In the genomic region with DNA sequence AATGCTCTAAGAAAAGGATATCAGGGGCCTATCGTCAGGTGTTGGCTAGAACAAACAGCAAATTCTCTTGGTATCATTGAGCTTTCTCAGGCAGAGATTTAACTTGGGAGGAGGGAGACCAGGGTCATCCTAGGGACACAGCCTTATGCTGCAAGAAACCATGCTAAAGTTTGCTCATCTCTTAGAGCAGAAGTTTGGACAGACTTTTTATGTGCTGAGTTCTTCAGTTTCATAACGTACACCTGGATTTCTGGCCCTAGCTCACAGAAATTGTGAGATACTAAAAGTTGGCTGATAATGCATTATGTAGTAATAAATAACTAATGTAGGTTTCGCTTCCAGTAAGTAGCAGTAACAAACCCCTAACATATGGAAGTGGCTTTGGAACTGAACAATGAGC, we compare ENCODE assay signal across 30 cellular contexts.
A peak's percentile ranks its signal among the peaks of the same experiment; 100 is the strongest.
DNase-seq lines count a peak whose midpoint lies in the region; ATAC-seq and TF ChIP-seq lines count a peak whose summit lies in the region.
"Had no signal": no experiment of that assay in that cellular context is flagged by ENCODE, and none has a peak within 500 bp of the region (broad histone marks: within the 10 kb centered on the region; RNA-seq: fewer than 3 reads in every experiment).

No MANE protein-coding gene starts in this region.

- H3K4ac ChIP-seq in mesendoderm (ENCODE audit: low read depth, low read length), result no peak overlapping the region
- H3K4ac ChIP-seq in trophoblast cell (ENCODE audit: low read depth, low read length), result no peak overlapping the region

- H3K14ac ChIP-seq in trophoblast cell (ENCODE audit: low read length), result no peak overlapping the region

- intact Hi-C loops in mammary epithelial cell (cut with micrococcal nuclease), result no loop called here

- H3K9ac ChIP-seq in HUES64 (ENCODE audit: low read depth, low read length) (no peak overlapping the region), mammary epithelial cell (ENCODE audit: insufficient read depth, low read length) (no peak overlapping the region), mesendoderm (ENCODE audit: low read length) (no peak overlapping the region), trophoblast cell (ENCODE audit: low read length) (no peak overlapping the region)

- DNase-seq in mammary epithelial cell, result no peak
- DNase-seq in mesendoderm, result peak; percentile 66
- no peak for DNase-seq in trophoblast cell
- DNase-seq in stimulated activated CD4-positive, alpha-beta T cell treated with anti-CD3 and anti-CD28 coated beads, Interleukin-1b, Interleukin-23, amount 100 ng/mL, for 48 hours, result no peak
- no peak for DNase-seq in occipital lobe (lab: John Stamatoyannopoulos, UW)
- DNase-seq: activated CD4-positive, alpha-beta T cell treated with anti-CD3 and anti-CD28 coated beads, Interleukin-2, amount 50 U/mL, for 4 hours; activated CD8-positive, alpha-beta memory T cell treated with anti-CD3 and anti-CD28 coated beads, Interleukin-2, amount 50 U/mL, for 4 hours; CD8-positive, alpha-beta memory T cell; cortex of kidney; gastrocnemius medialis; hippocampal formation; IMR-90; left lung; midbrain; natural killer cell; NCI-H1048; NCI-H1694 treated with DMSO at 0.1 percent for 48 hours; NCI-H2171 treated with DMSO at 0.1 percent for 48 hours; NCI-H524 treated with DMSO at 0.1 percent for 48 hours; SHP77 treated with DMSO at 0.1 percent for 48 hours; stimulated activated CD4-positive, alpha-beta T cell treated with anti-CD3 and anti-CD28 coated beads, Interleukin-15, amount 100 ng/mL, for 24 hours; stimulated activated naive CD4-positive, alpha-beta T cell had no signal

- H3K27me3 ChIP-seq in HUES64 (ENCODE audit: insufficient read depth, low read length) (no peaks in the 10 kb centered on the region), mammary epithelial cell (ENCODE audit: insufficient read depth, low read length) (no peaks in the 10 kb centered on the region), mesendoderm (ENCODE audit: insufficient read depth, low read length, poor library complexity) (no peaks in the 10 kb centered on the region), trophoblast cell (ENCODE audit: insufficient read depth, low read length) (no peaks in the 10 kb centered on the region)
- H3K27me3 ChIP-seq: cardiac muscle cell, gastrocnemius medialis, left lung had no signal

- TF ChIP-seq CTCF in mammary epithelial cell (conservative IDR thresholded peaks at IDR 0.05 in 1 of 2, IDR thresholded peaks at IDR 0.05 in 1 of 2; ENCODE audit: extremely low read depth in 1 of 2, insufficient read depth in 1 of 2, low read depth in 1 of 2, low read length in 2 of 2), result no peak

- no peak overlapping the region for H4K8ac ChIP-seq in mesendoderm (ENCODE audit: low read depth, low read length)
- peak overlapping the region; percentile 73 for H4K8ac ChIP-seq in trophoblast cell (ENCODE audit: low read depth, low read length)

- CTCF ChIA-PET in mammary epithelial cell (lab: Charles Lee; ENCODE audit: low non-redundant PET), result interaction anchor here (0.7 kb wide), 1 partner anchor 81 kb away, joined by 5 read pairs; no protein-coding TSS in a partner anchor

- H2AK5ac ChIP-seq in mesendoderm (ENCODE audit: low read length) (no peak overlapping the region), trophoblast cell (ENCODE audit: low read length) (no peak overlapping the region)

- H3K4me1 ChIP-seq in HUES64 (ENCODE audit: insufficient read depth, low read length), result peaks cover 36% of the 10 kb centered on the region
- peaks cover 14% of the 10 kb centered on the region for H3K4me1 ChIP-seq in mammary epithelial cell (ENCODE audit: insufficient read depth, low read length)
- H3K4me1 ChIP-seq in mesendoderm (ENCODE audit: control insufficient read depth, low read depth, low read length), result peaks cover 12% of the 10 kb centered on the region
- H3K4me1 ChIP-seq in trophoblast cell (ENCODE audit: control insufficient read depth in 1 of 2, insufficient read depth in 2 of 2, low read length in 2 of 2), result peaks cover 5% of the 10 kb centered on the region in 2 experiments
- H3K4me1 ChIP-seq: gastrocnemius medialis, left lung had no signal

- H3K36me3 ChIP-seq in HUES64 (ENCODE audit: insufficient read depth, low read length), result no peaks in the 10 kb centered on the region
- no peaks in the 10 kb centered on the region for H3K36me3 ChIP-seq in mammary epithelial cell (ENCODE audit: insufficient read depth, low read length)
- no peaks in the 10 kb centered on the region for H3K36me3 ChIP-seq in mesendoderm (ENCODE audit: control insufficient read depth, insufficient read depth, low read length)
- H3K36me3 ChIP-seq in trophoblast cell (ENCODE audit: control insufficient read depth in 1 of 2, insufficient read depth in 2 of 2, low read length in 2 of 2), result no peaks in the 10 kb centered on the region
- H3K36me3 ChIP-seq: cardiac muscle cell, gastrocnemius medialis, left lung, thoracic aorta had no signal

- no peaks in the 10 kb centered on the region for H3K79me1 ChIP-seq in mesendoderm (ENCODE audit: low read length)
- peaks cover 5% of the 10 kb centered on the region for H3K79me1 ChIP-seq in trophoblast cell (ENCODE audit: low read length)

- WGBS in HUES64, result 73% methylated on average over 2 of the region's 3 CpGs
- WGBS in mammary epithelial cell (ENCODE audit: low coverage, missing lambda C conversion rate), result 49% methylated on average over 3 of the region's 3 CpGs
- WGBS in mesendoderm (ENCODE audit: extremely low coverage, insufficient coverage, low lambda C conversion rate), result no CpG with 5 or more reads among the region's 3 CpGs
- WGBS in trophoblast cell (ENCODE audit: extremely low coverage, insufficient coverage, insufficient read length), result no CpG with 5 or more reads among the region's 3 CpGs

- no peaks in the 10 kb centered on the region for H3K79me2 ChIP-seq in mammary epithelial cell (ENCODE audit: insufficient read depth, low read length)
- H3K79me2 ChIP-seq in mesendoderm (ENCODE audit: control insufficient read depth, insufficient read depth, low read length), result no peaks in the 10 kb centered on the region
- no peaks in the 10 kb centered on the region for H3K79me2 ChIP-seq in trophoblast cell (ENCODE audit: control insufficient read depth, insufficient read depth, low read length, poor library complexity)

- H2BK120ac ChIP-seq in mesendoderm (ENCODE audit: low read depth, low read length) (no peak overlapping the region), trophoblast cell (ENCODE audit: insufficient read depth, low read length, poor library complexity) (peak overlapping the region; percentile 72)

- H3K9me3 ChIP-seq in HUES64 (ENCODE audit: insufficient read depth, low read depth, low read length), result no peaks in the 10 kb centered on the region
- H3K9me3 ChIP-seq in mammary epithelial cell (replicated peaks; ENCODE audit: insufficient read depth, low read length), result no peaks in the 10 kb centered on the region
- H3K9me3 ChIP-seq in trophoblast cell (ENCODE audit: insufficient read depth, low read depth, low read length), result no peaks in the 10 kb centered on the region
- H3K9me3 ChIP-seq: gastrocnemius medialis, left lung, thoracic aorta had no signal

- peak overlapping the region; percentile 87 for H2BK12ac ChIP-seq in trophoblast cell (ENCODE audit: low read length)

- dilution Hi-C loops in mammary epithelial cell (cut with HindIII; ENCODE audit: low sequenced_read_pairs), result no loop called here

- in situ Hi-C loops in mammary epithelial cell (cut with MboI; ENCODE audit: low sequenced_read_pairs in 2 of 2), result no loop called here

- H3K18ac ChIP-seq in mesendoderm (ENCODE audit: low read length) (peak overlapping the region; percentile 22), trophoblast cell (ENCODE audit: low read length) (no peak overlapping the region)

- H3K23ac ChIP-seq in mesendoderm (ENCODE audit: low read length) (no peak overlapping the region), trophoblast cell (ENCODE audit: low read length) (no peak overlapping the region)

- peak overlapping the region; percentile 57 for H3K4me2 ChIP-seq in mammary epithelial cell (ENCODE audit: insufficient read depth, low read depth, low read length)
- H3K4me2 ChIP-seq in mesendoderm (ENCODE audit: low read length), result no peak overlapping the region
- H3K4me2 ChIP-seq in trophoblast cell (ENCODE audit: low read length), result no peak overlapping the region
- H3K4me2 ChIP-seq: GM23338 had no signal

- no peaks in the 10 kb centered on the region for H4K20me1 ChIP-seq in mammary epithelial cell (ENCODE audit: insufficient read depth, low read length)

- peak overlapping the region; percentile 55 for H4K91ac ChIP-seq in trophoblast cell (ENCODE audit: low read depth, low read length)

- no peak overlapping the region for H3K4me3 ChIP-seq in HUES64 (ENCODE audit: low read length)
- H3K4me3 ChIP-seq in mammary epithelial cell (replicated peaks in 1 of 3; ENCODE audit: insufficient read depth in 1 of 3, low read depth in 2 of 3, low read length in 3 of 3), result no peak overlapping the region
- no peak overlapping the region for H3K4me3 ChIP-seq in mesendoderm (ENCODE audit: low read length)
- no peak overlapping the region for H3K4me3 ChIP-seq in trophoblast cell (ENCODE audit: low read depth, low read length)
- H3K4me3 ChIP-seq: cardiac muscle cell, gastrocnemius medialis, GM23338, left lung, thoracic aorta had no signal

- ATAC-seq in GM21529 (IDR thresholded peaks at IDR 0.05; ENCODE audit: unreplicated experiment) (no peak), HG03460 (IDR thresholded peaks at IDR 0.05; ENCODE audit: unreplicated experiment) (no peak)
- ATAC-seq: gastrocnemius medialis, GM23338, natural killer cell, sciatic nerve had no signal

- H2AFZ ChIP-seq in mammary epithelial cell (ENCODE audit: low read depth, low read length) (peak overlapping the region; percentile 85), trophoblast cell (ENCODE audit: insufficient read depth, low read length, poor library complexity) (no peak overlapping the region)
- H2AFZ ChIP-seq: GM23338 had no signal

- peak overlapping the region; percentile 38 for H3K56ac ChIP-seq in mesendoderm (ENCODE audit: low read length)

- no peak overlapping the region for H4K5ac ChIP-seq in mesendoderm (ENCODE audit: low read length)

- no peak overlapping the region for H2BK5ac ChIP-seq in mesendoderm (ENCODE audit: low read length)
- peak overlapping the region; percentile 88 for H2BK5ac ChIP-seq in trophoblast cell (ENCODE audit: low read depth, low read length, poor library complexity)

- H2BK15ac ChIP-seq in mesendoderm (replicated peaks; ENCODE audit: low read depth), result no peak overlapping the region

- no TSS peak for BruUV-seq in mammary epithelial cell (replicated peaks; lab: Mats Ljungman, UMichigan)

- no peak overlapping the region for H4K12ac ChIP-seq in trophoblast cell (ENCODE audit: low read depth, low read length)

- H3K27ac ChIP-seq in HUES64 (ENCODE audit: low read depth, low read length) (peak overlapping the region; percentile 65; the same call in 1 of the 2 replicates), mammary epithelial cell (ENCODE audit: insufficient read depth, low read depth, low read length) (peak overlapping the region; percentile 47), mesendoderm (ENCODE audit: low read depth, low read length) (peak overlapping the region; percentile 52), trophoblast cell (ENCODE audit: low read depth, low read length) (peak overlapping the region; percentile 83)
- H3K27ac ChIP-seq: cardiac muscle cell, gastrocnemius medialis, HL-60, left lung, thoracic aorta had no signal
